In genomic region chr10:4498763-4499251, GRCh38 we compare ENCODE assay signal across 9 cellular contexts.
A peak's percentile ranks its signal among the peaks of the same experiment; 100 is the strongest.
DNase-seq lines count a peak whose midpoint lies in the region; ATAC-seq and TF ChIP-seq lines count a peak whose summit lies in the region.
"Had no signal": no experiment of that assay in that cellular context is flagged by ENCODE, and none has a peak within 500 bp of the region (broad histone marks: within the 10 kb centered on the region; RNA-seq: fewer than 3 reads in every experiment).

No MANE protein-coding gene starts in this region.

- H3K9me3 Mint-ChIP-seq in chondrocyte (ENCODE audit: low read depth) = no peaks in the 10 kb centered on the region

- H3K36me3 Mint-ChIP-seq in chondrocyte (ENCODE audit: low read depth) = no peaks in the 10 kb centered on the region

- peak overlapping the region; percentile 91 for H3K27ac Mint-ChIP-seq in chondrocyte (ENCODE audit: unreplicated experiment)

- no peaks in the 10 kb centered on the region for H3K9me3 ChIP-seq in left lung
- no peaks in the 10 kb centered on the region for H3K9me3 ChIP-seq in vagina
- H3K9me3 ChIP-seq: A549 had no signal

- peak overlapping the region; percentile 3 for H3K4me3 Mint-ChIP-seq in chondrocyte (ENCODE audit: unreplicated experiment)

- no peaks in the 10 kb centered on the region for H3K27me3 Mint-ChIP-seq in chondrocyte (ENCODE audit: low read depth)

- DNase-seq in NCI-H2107 treated with DMSO at 0.1 percent for 48 hours (lab: John Stamatoyannopoulos, UW; ENCODE audit: unreplicated experiment) (peak; percentile 32), NCI-H2107 (lab: John Stamatoyannopoulos, UW) (no peak), chondrocyte (ENCODE audit: low spot score) (no peak), left lung (no peak), vagina (ENCODE audit: extremely low spot score in 2 of 2) (no peak), iPS-NIHi7 (ENCODE audit: extremely low spot score) (no peak), NCI-H524 (lab: John Stamatoyannopoulos, UW) (no peak)

- TF ChIP-seq POLR2A in vagina (IDR thresholded peaks at IDR 0.05) = no peak

- H3K4me1 ChIP-seq in left lung = no peaks in the 10 kb centered on the region
- peaks cover 15% of the 10 kb centered on the region for H3K4me1 ChIP-seq in vagina

- intact Hi-C loops in left lung (cut with DNase I) = no loop called here
- intact Hi-C loops in vagina (cut with DNase I) = loop anchor here (1.0 kb wide), 1 partner anchor 212 kb away; no protein-coding TSS in a partner anchor

- TF ChIP-seq CTCF in chondrocyte (IDR thresholded peaks at IDR 0.05) (no peak), left lung (IDR thresholded peaks at IDR 0.05) (no peak), vagina (IDR thresholded peaks at IDR 0.05) (no peak)

- ATAC-seq in left lung = peak; percentile 75
- ATAC-seq in GM19324 (IDR thresholded peaks at IDR 0.05; ENCODE audit: low FRiP score, unreplicated experiment) = no peak
- ATAC-seq: A549 had no signal

- H3K4me3 ChIP-seq in left lung (no peak overlapping the region), vagina (no peak overlapping the region)
- H3K4me3 ChIP-seq: A549 had no signal

- H3K27ac ChIP-seq in left lung (peak overlapping the region; percentile 28 to 80), vagina (peak overlapping the region; percentile 82)
- H3K27ac ChIP-seq: A549 had no signal

- no peaks in the 10 kb centered on the region for H3K36me3 ChIP-seq in left lung
- no peaks in the 10 kb centered on the region for H3K36me3 ChIP-seq in vagina

- peaks cover 30% of the 10 kb centered on the region for H3K4me1 Mint-ChIP-seq in chondrocyte (ENCODE audit: low read depth)

- H3K27me3 ChIP-seq in left lung (no peaks in the 10 kb centered on the region), vagina (no peaks in the 10 kb centered on the region)
